In genomic region chrX:131812847-131813825, GRCh38 we compare ENCODE assay signal across 8 cellular contexts.
DNase-seq lines count a peak whose midpoint lies in the region; ATAC-seq, FAIRE-seq and TF ChIP-seq lines count a peak whose summit lies in the region.

No MANE protein-coding gene starts in this region.

- H2BK5ac ChIP-seq in mesenchymal stem cell (ENCODE audit: low read depth, low read length, poor library complexity, severe bottlenecking), result no peak overlapping the region

- H2AFZ ChIP-seq in HepG2 (ENCODE audit: low read length), result no peak overlapping the region
- peak overlapping the region; percentile 87 for H2AFZ ChIP-seq in GM12878 (ENCODE audit: control insufficient read depth, low read depth, low read length)
- no peak overlapping the region for H2AFZ ChIP-seq in mesenchymal stem cell (ENCODE audit: low read depth, low read length)

- H3K79me1 ChIP-seq in mesenchymal stem cell (replicated peaks; ENCODE audit: low read length, poor library complexity, severe bottlenecking), result no peaks in the 10 kb centered on the region

- no peak overlapping the region for H2BK12ac ChIP-seq in mesenchymal stem cell (ENCODE audit: low read length in 2 of 2)

- H3K4me1 Mint-ChIP-seq in stimulated activated effector memory CD8-positive, alpha-beta T cell treated with anti-CD3 and anti-CD28 coated beads, Interleukin-12 subunit alpha, Interleukin-12 subunit beta, amount 100 ng/mL, for 72 hours, result peaks cover 14% of the 10 kb centered on the region

- no peak for TF ChIP-seq EP300 in HepG2 (IDR thresholded peaks at IDR 0.05; ENCODE audit: low read depth in 2 of 2, low read length in 2 of 2)
- TF ChIP-seq EP300 in HepG2 (CRISPR knock-in tag; IDR thresholded peaks at IDR 0.05; ENCODE audit: borderline replicate concordance), result no peak
- peak in 1 of 2 experiments; percentile 53; a peak in 2 of 4 replicates for TF ChIP-seq EP300 in GM12878 (IDR thresholded peaks at IDR 0.05; ENCODE audit: borderline replicate concordance in 1 of 2, control insufficient read depth in 1 of 2, low read depth in 2 of 2, low read length in 2 of 2)

- no peak overlapping the region for H4K91ac ChIP-seq in mesenchymal stem cell (ENCODE audit: low read length)

- no peaks in the 10 kb centered on the region for H3K9me3 ChIP-seq in liver (ENCODE audit: control insufficient read depth in 4 of 4, low read length in 3 of 4)
- no peaks in the 10 kb centered on the region for H3K9me3 ChIP-seq in HepG2 (ENCODE audit: low read length)
- H3K9me3 ChIP-seq in GM12878 (replicated peaks; ENCODE audit: control insufficient read depth, insufficient read depth, low read length), result no peaks in the 10 kb centered on the region
- no peaks in the 10 kb centered on the region for H3K9me3 ChIP-seq in mesenchymal stem cell (ENCODE audit: control insufficient read depth, low read length)

- H3K27me3 ChIP-seq in liver (ENCODE audit: control insufficient read depth in 4 of 4, insufficient read depth in 4 of 4, low read length in 3 of 4) (no peaks in the 10 kb centered on the region), HepG2 (ENCODE audit: control insufficient read depth in 1 of 2, insufficient read depth in 2 of 2, low read length in 2 of 2) (no peaks in the 10 kb centered on the region), GM12878 (replicated peaks in 1 of 2; ENCODE audit: control insufficient read depth in 2 of 2, insufficient read depth in 2 of 2, low read length in 1 of 2) (no peaks in the 10 kb centered on the region), mesenchymal stem cell (ENCODE audit: control insufficient read depth in 1 of 2, insufficient read depth in 1 of 2, low read length in 2 of 2) (peaks cover 0 to 4% of the 10 kb centered on the region in 2 experiments)

- no peaks in the 10 kb centered on the region for H3K36me3 Mint-ChIP-seq in stimulated activated effector memory CD8-positive, alpha-beta T cell treated with anti-CD3 and anti-CD28 coated beads, Interleukin-12 subunit alpha, Interleukin-12 subunit beta, amount 100 ng/mL, for 72 hours

- H3K18ac ChIP-seq in mesenchymal stem cell (ENCODE audit: low read depth in 1 of 2, low read length in 2 of 2), result no peak overlapping the region

- no peak for FAIRE-seq in HepG2 (lab: Jason Lieb, UNC)
- peak; percentile 70 for FAIRE-seq in GM12878 (lab: Jason Lieb, UNC)
- FAIRE-seq in HTR-8/SVneo (lab: Jason Lieb, UNC), result no peak

- H2AK5ac ChIP-seq in mesenchymal stem cell (ENCODE audit: low read length, severe bottlenecking), result no peak overlapping the region

- CTCF ChIA-PET in HepG2 (lab: Yijun Ruan, JAX; ENCODE audit: low intra/inter-chr PET ratio, low total read pairs) (no interaction called here), GM12878 (lab: Yijun Ruan, JAX) (interaction anchor here (0.6 to 3.7 kb wide), 18 partner anchors 9 to 277 kb away, joined by 3 to 26 read pairs (median 4); no protein-coding TSS in a partner anchor)

- 73% methylated on average over 11 of the region's 11 CpGs for WGBS in liver
- 91% methylated on average over 11 of the region's 11 CpGs for WGBS in HepG2 (ENCODE audit: low lambda C conversion rate)
- 28% methylated on average over 11 of the region's 11 CpGs for WGBS in GM12878 (ENCODE audit: insufficient coverage, insufficient replicate concordance, low lambda C conversion rate, missing lambda C conversion rate)
- WGBS in mesenchymal stem cell, result 95% methylated on average over 8 of the region's 11 CpGs

- no peak for DNase-seq in HepG2 (ENCODE audit: low spot score)
- peak; percentile 87 for DNase-seq in UCSD-AML1 (lab: John Stamatoyannopoulos, UW; ENCODE audit: unreplicated experiment)
- DNase-seq in GM12878 (ENCODE audit: low read depth, low spot score), result peak; percentile 92
- DNase-seq in mesenchymal stem cell, result no peak
- peak in 1 of 2 donors; percentile 55 for DNase-seq in stimulated activated effector memory CD8-positive, alpha-beta T cell treated with anti-CD3 and anti-CD28 coated beads, Interleukin-12 subunit alpha, Interleukin-12 subunit beta, amount 100 ng/mL, for 72 hours (ENCODE audit: low spot score in 2 of 2)
- DNase-seq in HTR-8/SVneo (ENCODE audit: insufficient read length, low spot score), result no peak

- SMC1A ChIA-PET in GM12878 (lab: Charles Lee; ENCODE audit: uncharacterized antibody, unreplicated experiment), result interaction anchor here (0.6 to 2.8 kb wide), 10 partner anchors 9 to 993 kb away, joined by 3 to 12 read pairs (median 5); no protein-coding TSS in a partner anchor

- peak overlapping the region; percentile 81 for H3K27ac Mint-ChIP-seq in stimulated activated effector memory CD8-positive, alpha-beta T cell treated with anti-CD3 and anti-CD28 coated beads, Interleukin-12 subunit alpha, Interleukin-12 subunit beta, amount 100 ng/mL, for 72 hours

- peaks cover 0 to 15% (median 13%) of the 10 kb centered on the region in 4 donors for H3K4me1 ChIP-seq in liver (ENCODE audit: control insufficient read depth in 4 of 4, insufficient read depth in 4 of 4, low read length in 3 of 4)
- H3K4me1 ChIP-seq in HepG2 (ENCODE audit: insufficient read depth, low read length), result no peaks in the 10 kb centered on the region
- H3K4me1 ChIP-seq in GM12878 (ENCODE audit: control insufficient read depth, insufficient read depth, low read length), result peaks cover 13% of the 10 kb centered on the region; the same call in 1 of the 2 replicates
- no peaks in the 10 kb centered on the region for H3K4me1 ChIP-seq in mesenchymal stem cell (ENCODE audit: control insufficient read depth, insufficient read depth, low read depth, low read length)

- in situ Hi-C loops in HepG2 (cut with HindIII; ENCODE audit: extremely low pct_ligation_motif_present, low pct_unique_long_range_greater_than_20kb) (no loop called here), GM12878 (cut with MboI) (no loop called here)

- peak overlapping the region in 1 of 2 donors; percentile 56 for H3K27ac ChIP-seq in liver (ENCODE audit: low read depth in 1 of 2, low read length in 2 of 2)
- no peak overlapping the region for H3K27ac ChIP-seq in HepG2 (ENCODE audit: extremely low read length, insufficient read depth, low read length)
- peak overlapping the region; percentile 84 for H3K27ac ChIP-seq in GM12878 (ENCODE audit: control insufficient read depth, insufficient read depth)
- H3K27ac ChIP-seq in mesenchymal stem cell (ENCODE audit: low read length, poor library complexity, severe bottlenecking), result no peak overlapping the region

- intact Hi-C loops in HepG2 (cut with micrococcal nuclease; ENCODE audit: unreplicated experiment) (no loop called here), GM12878 (cut with micrococcal nuclease; ENCODE audit: unreplicated experiment) (loop anchor here (1.0 kb wide), 5 partner anchors 20 to 108 kb away; no protein-coding TSS in a partner anchor)

- TF ChIP-seq CTCF in liver (IDR thresholded peaks at IDR 0.05; ENCODE audit: low read depth, low read length, missing input control), result peak; percentile 55
- no peak for TF ChIP-seq CTCF in HepG2 (CRISPR knock-in tag; IDR thresholded peaks at IDR 0.05)
- peak; percentile 45 to 86 (median 64); a peak in 5 of 6 replicates for TF ChIP-seq CTCF in GM12878 (IDR thresholded peaks at IDR 0.05 in 2 of 3, conservative IDR thresholded peaks at IDR 0.05 in 1 of 3; ENCODE audit: control insufficient read depth in 2 of 3, extremely low read depth in 1 of 3, insufficient read depth in 1 of 3, low read depth in 3 of 3, low read length in 3 of 3)

- no peak overlapping the region for H2BK15ac ChIP-seq in mesenchymal stem cell (ENCODE audit: low read depth, poor library complexity, severe bottlenecking)

- TF ChIP-seq POLR2A in HepG2 (IDR thresholded peaks at IDR 0.05; ENCODE audit: insufficient read depth in 1 of 2, low read depth in 2 of 2, low read length in 2 of 2) (no peak), GM12878 (IDR thresholded peaks at IDR 0.05; ENCODE audit: low read depth, low read length) (no peak)

- no peak overlapping the region for H3K4me2 ChIP-seq in HepG2 (ENCODE audit: low read depth, low read length)
- peak overlapping the region; percentile 91 for H3K4me2 ChIP-seq in GM12878 (ENCODE audit: control insufficient read depth, insufficient read depth)
- no peak overlapping the region for H3K4me2 ChIP-seq in mesenchymal stem cell (ENCODE audit: low read length, poor library complexity, severe bottlenecking)

- no peak overlapping the region for H2BK120ac ChIP-seq in mesenchymal stem cell (ENCODE audit: low read depth, low read length)

- no peak overlapping the region for H4K8ac ChIP-seq in mesenchymal stem cell (ENCODE audit: low read length)

- H3K4me3 Mint-ChIP-seq in stimulated activated effector memory CD8-positive, alpha-beta T cell treated with anti-CD3 and anti-CD28 coated beads, Interleukin-12 subunit alpha, Interleukin-12 subunit beta, amount 100 ng/mL, for 72 hours, result peak overlapping the region; percentile 30

- no peak overlapping the region for H3K14ac ChIP-seq in mesenchymal stem cell (ENCODE audit: low read length in 2 of 2)

- BruUV-seq in HepG2 (replicated peaks; lab: Mats Ljungman, UMichigan) (no TSS peak), GM12878 (replicated peaks; lab: Mats Ljungman, UMichigan) (no TSS peak)

- TF ChIP-seq RAD21 in liver (IDR thresholded peaks at IDR 0.05) (peak; percentile 27 to 91), HepG2 (CRISPR knock-in tag; IDR thresholded peaks at IDR 0.05) (no peak), GM12878 (IDR thresholded peaks at IDR 0.05; ENCODE audit: insufficient read depth, low read depth, low read length) (peak; percentile 89)

- RAD21 ChIA-PET in GM12878 (lab: Charles Lee; ENCODE audit: unreplicated experiment), result interaction anchor here (0.9 to 2.5 kb wide), 14 partner anchors 9 to 103 kb away, joined by 3 to 14 read pairs (median 6); no protein-coding TSS in a partner anchor

- H3K9me3 Mint-ChIP-seq in stimulated activated effector memory CD8-positive, alpha-beta T cell treated with anti-CD3 and anti-CD28 coated beads, Interleukin-12 subunit alpha, Interleukin-12 subunit beta, amount 100 ng/mL, for 72 hours, result no peaks in the 10 kb centered on the region

- H3K9ac ChIP-seq in liver (ENCODE audit: low read depth in 1 of 2, low read length in 2 of 2), result peak overlapping the region; percentile 7 to 75
- H3K9ac ChIP-seq in HepG2 (ENCODE audit: insufficient read depth, low read depth, low read length), result no peak overlapping the region
- H3K9ac ChIP-seq in GM12878 (ENCODE audit: control insufficient read depth, insufficient read depth, low read length), result peak overlapping the region; percentile 57; the same call in 1 of the 2 replicates
- H3K9ac ChIP-seq in mesenchymal stem cell (ENCODE audit: low read length), result peak overlapping the region; percentile 92

- H3K4ac ChIP-seq in mesenchymal stem cell (ENCODE audit: low read depth in 1 of 2, low read length in 2 of 2), result no peak overlapping the region

- ATAC-seq in HepG2 (no peak), HG03108 (IDR thresholded peaks at IDR 0.05; ENCODE audit: unreplicated experiment) (peak; percentile 83), GM12878 (peak; percentile 95)
- peak; percentile 92 for ATAC-seq in stimulated activated effector memory CD8-positive, alpha-beta T cell treated with anti-CD3 and anti-CD28 coated beads, Interleukin-12 subunit alpha, Interleukin-12 subunit beta, amount 100 ng/mL, for 72 hours

- POLR2A ChIA-PET in HepG2 (lab: Yijun Ruan, JAX), result no interaction called here
- POLR2A ChIA-PET in GM12878 (lab: Charles Lee), result interaction anchor here (0.7 to 0.9 kb wide), 2 partner anchors 14 to 15 kb away, joined by 3 to 7 read pairs; no protein-coding TSS in a partner anchor

- H3K36me3 ChIP-seq in liver (ENCODE audit: control insufficient read depth in 4 of 4, insufficient read depth in 3 of 4, low read depth in 1 of 4, low read length in 3 of 4) (no peaks in the 10 kb centered on the region), HepG2 (replicated peaks in 1 of 2; ENCODE audit: control insufficient read depth in 1 of 2, insufficient read depth in 2 of 2, low read length in 2 of 2) (no peaks in the 10 kb centered on the region), GM12878 (ENCODE audit: control insufficient read depth in 2 of 2, insufficient read depth in 2 of 2, low read length in 1 of 2) (no peaks in the 10 kb centered on the region), mesenchymal stem cell (ENCODE audit: control insufficient read depth in 1 of 2, insufficient read depth in 2 of 2, low read depth in 1 of 2, low read length in 2 of 2) (no peaks in the 10 kb centered on the region)

- peak overlapping the region in 2 of 3 donors; percentile 75 to 81 for H3K4me3 ChIP-seq in liver (ENCODE audit: low read depth in 1 of 3, low read length in 3 of 3)
- H3K4me3 ChIP-seq in HepG2 (replicated peaks in 1 of 3; ENCODE audit: insufficient read depth in 1 of 3, low read depth in 2 of 3, low read length in 3 of 3), result no peak overlapping the region
- peak overlapping the region; percentile 58 for H3K4me3 ChIP-seq in GM12878
- peak overlapping the region in 1 of 2 experiments; percentile 80 for H3K4me3 ChIP-seq in mesenchymal stem cell (ENCODE audit: insufficient read depth in 1 of 2, low read depth in 1 of 2, low read length in 2 of 2)

- H4K20me1 ChIP-seq in HepG2 (ENCODE audit: insufficient read depth, low read length) (no peaks in the 10 kb centered on the region), GM12878 (ENCODE audit: control insufficient read depth, insufficient read depth) (no peaks in the 10 kb centered on the region)

- H3K79me2 ChIP-seq in HepG2 (ENCODE audit: insufficient read depth, low read length) (no peaks in the 10 kb centered on the region), GM12878 (ENCODE audit: control insufficient read depth, insufficient read depth, low read length) (no peaks in the 10 kb centered on the region)

- no peak overlapping the region for H3K23ac ChIP-seq in mesenchymal stem cell (ENCODE audit: low read length in 2 of 2)

Comparison
In these comparisons a context has a peak if more than half of its experiments do, and no peak if none do; other contexts are left out.
1. H3K4me3 ChIP-seq: peak in liver (2 of 3) and GM12878 (single experiment); none in HepG2 (0 of 3).
2. DNase-seq: peak in UCSD-AML1 (single experiment) and GM12878 (single experiment); none in HepG2 (single experiment), mesenchymal stem cell (single experiment) and HTR-8/SVneo (single experiment).